8 cellular contexts compared by ENCODE assay signal in the genomic region with DNA sequence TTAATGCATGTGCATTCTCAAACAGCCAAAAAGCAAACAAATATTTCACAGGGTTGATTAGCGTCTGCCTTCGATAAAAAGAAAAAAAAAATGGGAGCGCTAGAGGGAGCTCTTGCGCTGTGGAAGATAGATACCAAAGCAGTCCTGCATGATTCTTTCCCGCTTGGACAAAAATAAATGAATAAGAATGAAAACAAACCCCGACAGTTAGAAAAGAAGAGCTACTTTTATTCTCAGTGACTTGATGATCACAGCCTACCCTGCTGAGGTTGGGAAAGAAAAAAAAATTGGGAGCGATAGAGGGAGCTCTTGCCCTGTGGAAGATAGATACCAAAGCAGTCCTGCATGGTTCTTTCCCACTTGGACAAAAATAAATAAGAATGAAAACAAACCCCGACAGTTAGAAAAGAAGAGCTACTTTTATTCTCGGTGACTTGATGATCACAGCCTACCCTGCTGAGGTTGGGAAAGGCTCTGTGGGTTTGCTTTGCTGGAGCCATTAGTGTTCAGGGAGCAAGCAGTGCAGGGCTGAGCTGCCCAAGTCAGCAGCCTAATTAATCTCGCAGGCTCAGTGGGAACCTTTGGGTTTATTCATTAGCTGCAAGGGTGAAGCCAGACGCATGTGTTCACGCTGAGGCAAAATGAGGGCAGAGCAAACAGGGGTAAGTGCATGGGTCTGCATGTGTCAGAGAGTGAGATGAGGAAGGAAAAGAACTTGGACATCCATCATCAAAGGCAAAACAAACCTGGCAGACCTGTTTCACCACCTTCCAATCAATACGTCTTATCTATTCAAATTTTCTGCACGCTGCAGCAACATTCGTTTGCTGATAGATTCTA.
A peak's percentile ranks its signal among the peaks of the same experiment; 100 is the strongest.
DNase-seq lines count a peak whose midpoint lies in the region; ATAC-seq and TF ChIP-seq lines count a peak whose summit lies in the region.

No MANE protein-coding gene starts in this region.

- TF ChIP-seq CTCF in AG04449 (IDR thresholded peaks at IDR 0.05; ENCODE audit: insufficient read depth, low read length, missing control alignments) (peak; percentile 3), GM06990 (IDR thresholded peaks at IDR 0.05; ENCODE audit: insufficient read depth, low read length, poor library complexity, severe bottlenecking) (peak; percentile 64), brain (conservative IDR thresholded peaks at IDR 0.05) (peak; percentile 97 to 98)

- POLR2A ChIA-PET in AG04449 (lab: Yijun Ruan, JAX), result no interaction called here

- H3K4me1 Mint-ChIP-seq in brain, result peaks cover 15% of the 10 kb centered on the region
- peaks cover 7% of the 10 kb centered on the region for H3K4me1 Mint-ChIP-seq in memory B cell

- H3K9me3 Mint-ChIP-seq in brain (peaks cover 0 to 10% (median 5%) of the 10 kb centered on the region in 5 experiments), memory B cell (no peaks in the 10 kb centered on the region)

- peaks cover 8% of the 10 kb centered on the region for H3K27me3 Mint-ChIP-seq in brain
- peaks cover 3% of the 10 kb centered on the region for H3K27me3 Mint-ChIP-seq in memory B cell

- no peak for ATAC-seq in memory B cell (ENCODE audit: low read depth)
- no peak for ATAC-seq in GM21526 (IDR thresholded peaks at IDR 0.05; ENCODE audit: low FRiP score, unreplicated experiment)

- H3K27ac Mint-ChIP-seq in brain (peak overlapping the region; percentile 5 to 87 (median 40)), memory B cell (no peak overlapping the region)

- H3K4me3 Mint-ChIP-seq in brain, result peak overlapping the region; percentile 42 to 86 (median 76)
- peak overlapping the region; percentile 16 for H3K4me3 Mint-ChIP-seq in memory B cell

- no peak overlapping the region for H3K27ac ChIP-seq in effector memory CD4-positive, alpha-beta T cell (ENCODE audit: insufficient read depth, low read length, poor library complexity, severe bottlenecking)

- CTCF ChIA-PET in AG04449 (lab: Yijun Ruan, JAX), result interaction anchor here (0.6 to 3.0 kb wide), 8 partner anchors 9 to 1914 kb away, joined by 3 to 12 read pairs (median 3); no protein-coding TSS in a partner anchor

- H3K36me3 ChIP-seq in GM06990 (ENCODE audit: control insufficient read depth, insufficient read depth, low read length), result no peaks in the 10 kb centered on the region
- H3K36me3 ChIP-seq in effector memory CD4-positive, alpha-beta T cell (ENCODE audit: control insufficient read depth, insufficient read depth, low read length), result no peaks in the 10 kb centered on the region

- H3K36me3 Mint-ChIP-seq in brain (no peaks in the 10 kb centered on the region), memory B cell (no peaks in the 10 kb centered on the region)

- H3K4me3 ChIP-seq in AG04449 (ENCODE audit: low read depth, low read length) (no peak overlapping the region), GM06990 (replicated peaks; ENCODE audit: low read depth, low read length) (no peak overlapping the region)
- H3K4me3 ChIP-seq in effector memory CD4-positive, alpha-beta T cell (ENCODE audit: insufficient read depth, low read depth, low read length, poor library complexity, severe bottlenecking), result no peak overlapping the region

- no peaks in the 10 kb centered on the region for H3K27me3 ChIP-seq in GM06990 (replicated peaks; ENCODE audit: control insufficient read depth, insufficient read depth, low read length)
- no peaks in the 10 kb centered on the region for H3K27me3 ChIP-seq in effector memory CD4-positive, alpha-beta T cell (replicated peaks; ENCODE audit: control insufficient read depth, insufficient read depth, low read length, poor library complexity, severe bottlenecking)

- DNase-seq in AG04449 (ENCODE audit: low read depth, low spot score) (no peak), GM06990 (ENCODE audit: extremely low read depth, insufficient read length) (no peak), NCI-H128 (lab: John Stamatoyannopoulos, UW; ENCODE audit: unreplicated experiment) (peak; percentile 60), memory B cell (ENCODE audit: low spot score in 2 of 2) (no peak), KG1 (lab: John Stamatoyannopoulos, UW) (no peak)
- no peak for DNase-seq in effector memory CD4-positive, alpha-beta T cell

- no peaks in the 10 kb centered on the region for H3K9me3 ChIP-seq in effector memory CD4-positive, alpha-beta T cell (ENCODE audit: control insufficient read depth, low read length)

- H3K4me1 ChIP-seq in effector memory CD4-positive, alpha-beta T cell (ENCODE audit: control insufficient read depth, insufficient read depth, low read length, poor library complexity, severe bottlenecking), result no peaks in the 10 kb centered on the region

Comparison
In these comparisons a context has a peak if more than half of its experiments do, and no peak if none do; other contexts are left out.
1. CTCF ChIP-seq: peak in every context shown above with its lines; median percentile 98 in brain; 64 in GM06990; 3 in AG04449.